In the genomic region with DNA sequence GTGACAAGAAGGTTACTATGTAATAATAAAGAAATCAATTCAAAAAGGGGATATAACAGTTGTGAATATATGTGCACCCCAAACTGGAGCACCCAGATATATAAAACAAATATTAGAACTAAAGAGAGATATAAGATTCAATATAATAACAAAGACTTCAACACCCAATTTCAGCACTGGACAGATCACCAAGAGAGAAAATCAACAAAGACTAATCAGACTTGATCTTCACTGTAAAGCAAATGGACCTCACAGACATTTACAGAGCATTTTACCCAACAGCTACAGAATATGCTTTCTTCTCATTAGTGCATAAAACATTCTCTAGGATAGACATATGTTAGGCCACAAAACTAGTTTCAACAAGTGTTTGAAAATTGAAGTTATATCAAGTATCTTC, we compare ENCODE assay signal across 21 cellular contexts.
DNase-seq lines count a peak whose midpoint lies in the region; ATAC-seq, FAIRE-seq and TF ChIP-seq lines count a peak whose summit lies in the region.
"Had no signal": no experiment of that assay in that cellular context is flagged by ENCODE, and none has a peak within 500 bp of the region (broad histone marks: within the 10 kb centered on the region; RNA-seq: fewer than 3 reads in every experiment).

No MANE protein-coding gene starts in this region.

- no peak for DNase-seq in HepG2 (ENCODE audit: low spot score)
- no peak for DNase-seq in K562 (ENCODE audit: extremely low read depth in 1 of 4, low spot score in 3 of 4)
- peak; percentile 2 for DNase-seq in mesenchymal stem cell
- no peak for DNase-seq in NCI-H187 treated with DMSO at 0.1 percent for 48 hours (lab: John Stamatoyannopoulos, UW)
- DNase-seq: 8988T; Caco-2; CD4-positive, CD25-positive, alpha-beta regulatory T cell; CD8-positive, alpha-beta T cell; DMS153; DND-41; GOT3 had no signal

- POLR2A ChIA-PET in HepG2 (lab: Yijun Ruan, JAX) (no interaction called here), K562 (lab: Yijun Ruan, JAX) (no interaction called here)

- BruUV-seq in HepG2 (replicated peaks; lab: Mats Ljungman, UMichigan) (no TSS peak), K562 (replicated peaks; lab: Mats Ljungman, UMichigan) (no TSS peak)

- H4K8ac ChIP-seq in mesenchymal stem cell (ENCODE audit: low read length), result no peak overlapping the region

- intact Hi-C loops in HepG2 (cut with micrococcal nuclease; ENCODE audit: unreplicated experiment), result no loop called here
- intact Hi-C loops in K562 (cut with micrococcal nuclease), result no loop called here

- TF ChIP-seq POLR2A in HepG2 (IDR thresholded peaks at IDR 0.05; ENCODE audit: insufficient read depth in 1 of 2, low read depth in 2 of 2, low read length in 2 of 2), result no peak
- no peak for TF ChIP-seq POLR2A in K562 (conservative IDR thresholded peaks at IDR 0.05)

- no peak overlapping the region for H3K4ac ChIP-seq in mesenchymal stem cell (ENCODE audit: low read depth in 1 of 2, low read length in 2 of 2)

- no peaks in the 10 kb centered on the region for H3K79me1 ChIP-seq in mesenchymal stem cell (replicated peaks; ENCODE audit: low read length, poor library complexity, severe bottlenecking)

- H4K20me1 ChIP-seq in HepG2 (ENCODE audit: insufficient read depth, low read length) (no peaks in the 10 kb centered on the region), K562 (replicated peaks; ENCODE audit: control insufficient read depth, insufficient read depth, low read length) (no peaks in the 10 kb centered on the region)
- H4K20me1 ChIP-seq: BLaER1 had no signal

- TF ChIP-seq EP300 in HepG2 (IDR thresholded peaks at IDR 0.05; ENCODE audit: low read depth in 2 of 2, low read length in 2 of 2) (no peak), HepG2 (CRISPR knock-in tag; IDR thresholded peaks at IDR 0.05; ENCODE audit: borderline replicate concordance) (no peak), Ishikawa (IDR thresholded peaks at IDR 0.05; ENCODE audit: borderline replicate concordance) (no peak), K562 (IDR thresholded peaks at IDR 0.05; ENCODE audit: low read length) (no peak)

- no peaks in the 10 kb centered on the region for H3K79me2 ChIP-seq in HepG2 (ENCODE audit: insufficient read depth, low read length)
- no peaks in the 10 kb centered on the region for H3K79me2 ChIP-seq in K562 (ENCODE audit: control insufficient read depth, insufficient read depth, low read length)

- no peak overlapping the region for H2BK120ac ChIP-seq in mesenchymal stem cell (ENCODE audit: low read depth, low read length)

- no peaks in the 10 kb centered on the region for H3K9me1 ChIP-seq in K562 (ENCODE audit: control insufficient read depth, insufficient read depth, low read length)

- no peak for TF ChIP-seq CTCF in liver (IDR thresholded peaks at IDR 0.05; ENCODE audit: low read depth, low read length, missing input control)
- TF ChIP-seq CTCF in HepG2 (CRISPR knock-in tag; IDR thresholded peaks at IDR 0.05), result no peak
- TF ChIP-seq CTCF in K562 (IDR thresholded peaks at IDR 0.05 in 2 of 3, conservative IDR thresholded peaks at IDR 0.05 in 1 of 3; ENCODE audit: insufficient read depth in 2 of 3, low read depth in 1 of 3, low read length in 3 of 3), result no peak

- H3K18ac ChIP-seq in mesenchymal stem cell (ENCODE audit: low read depth in 1 of 2, low read length in 2 of 2), result no peak overlapping the region

- H3K4me2 ChIP-seq in HepG2 (ENCODE audit: low read depth, low read length) (no peak overlapping the region), K562 (ENCODE audit: insufficient read depth, low read length) (no peak overlapping the region), mesenchymal stem cell (ENCODE audit: low read length, poor library complexity, severe bottlenecking) (no peak overlapping the region)
- H3K4me2 ChIP-seq: BLaER1 had no signal

- H3K23ac ChIP-seq in mesenchymal stem cell (ENCODE audit: low read length in 2 of 2), result no peak overlapping the region

- no peaks in the 10 kb centered on the region for H3K4me1 ChIP-seq in liver (ENCODE audit: control insufficient read depth in 4 of 4, insufficient read depth in 4 of 4, low read length in 3 of 4)
- no peaks in the 10 kb centered on the region for H3K4me1 ChIP-seq in HepG2 (ENCODE audit: insufficient read depth, low read length)
- H3K4me1 ChIP-seq in K562 (replicated peaks in 1 of 2; ENCODE audit: control insufficient read depth in 2 of 2, insufficient read depth in 2 of 2, low read length in 2 of 2), result no peaks in the 10 kb centered on the region
- H3K4me1 ChIP-seq in mesenchymal stem cell (ENCODE audit: control insufficient read depth, insufficient read depth, low read depth, low read length), result no peaks in the 10 kb centered on the region
- H3K4me1 ChIP-seq: BLaER1, Caco-2 had no signal

- H3K27ac ChIP-seq in liver (ENCODE audit: low read depth in 1 of 2, low read length in 2 of 2) (no peak overlapping the region), HepG2 (ENCODE audit: extremely low read length, insufficient read depth, low read length) (no peak overlapping the region), K562 (ENCODE audit: extremely low read depth, low read depth, low read length) (no peak overlapping the region), mesenchymal stem cell (ENCODE audit: low read length, poor library complexity, severe bottlenecking) (no peak overlapping the region)
- H3K27ac ChIP-seq: BLaER1, C4-2B had no signal

- no peak overlapping the region for H2AK5ac ChIP-seq in mesenchymal stem cell (ENCODE audit: low read length, severe bottlenecking)

- H3K36me3 ChIP-seq in liver (ENCODE audit: control insufficient read depth in 4 of 4, insufficient read depth in 3 of 4, low read depth in 1 of 4, low read length in 3 of 4), result no peaks in the 10 kb centered on the region
- H3K36me3 ChIP-seq in HepG2 (replicated peaks in 1 of 2; ENCODE audit: control insufficient read depth in 1 of 2, insufficient read depth in 2 of 2, low read length in 2 of 2), result no peaks in the 10 kb centered on the region
- H3K36me3 ChIP-seq in K562 (ENCODE audit: control insufficient read depth, insufficient read depth, low read length), result no peaks in the 10 kb centered on the region
- no peaks in the 10 kb centered on the region for H3K36me3 ChIP-seq in mesenchymal stem cell (ENCODE audit: control insufficient read depth in 1 of 2, insufficient read depth in 2 of 2, low read depth in 1 of 2, low read length in 2 of 2)
- H3K36me3 ChIP-seq: BLaER1, HAP-1 had no signal

- H3K9ac ChIP-seq in liver (ENCODE audit: low read depth in 1 of 2, low read length in 2 of 2) (no peak overlapping the region), HepG2 (ENCODE audit: insufficient read depth, low read depth, low read length) (no peak overlapping the region), K562 (ENCODE audit: insufficient read depth in 1 of 2, low read depth in 2 of 2, low read length in 2 of 2) (no peak overlapping the region), mesenchymal stem cell (ENCODE audit: low read length) (no peak overlapping the region)
- H3K9ac ChIP-seq: BLaER1 had no signal

- in situ Hi-C loops in HepG2 (cut with HindIII; ENCODE audit: extremely low pct_ligation_motif_present, low pct_unique_long_range_greater_than_20kb) (no loop called here), K562 (cut with MboI) (no loop called here)

- H2AFZ ChIP-seq in HepG2 (ENCODE audit: low read length), result no peak overlapping the region
- no peak overlapping the region for H2AFZ ChIP-seq in K562 (ENCODE audit: low read depth, low read length)
- no peak overlapping the region for H2AFZ ChIP-seq in mesenchymal stem cell (ENCODE audit: low read depth, low read length)

- H3K4me3 ChIP-seq in liver (ENCODE audit: low read depth in 1 of 3, low read length in 3 of 3) (no peak overlapping the region), HepG2 (replicated peaks in 1 of 3; ENCODE audit: insufficient read depth in 1 of 3, low read depth in 2 of 3, low read length in 3 of 3) (no peak overlapping the region), K562 (no peak overlapping the region), mesenchymal stem cell (ENCODE audit: insufficient read depth in 1 of 2, low read depth in 1 of 2, low read length in 2 of 2) (no peak overlapping the region)
- H3K4me3 ChIP-seq: BLaER1, HAP-1 had no signal

- H3K27me3 ChIP-seq in liver (ENCODE audit: control insufficient read depth in 4 of 4, insufficient read depth in 4 of 4, low read length in 3 of 4) (no peaks in the 10 kb centered on the region), HepG2 (ENCODE audit: control insufficient read depth in 1 of 2, insufficient read depth in 2 of 2, low read length in 2 of 2) (no peaks in the 10 kb centered on the region), K562 (ENCODE audit: control insufficient read depth in 2 of 2, insufficient read depth in 2 of 2, low read length in 2 of 2) (no peaks in the 10 kb centered on the region), mesenchymal stem cell (ENCODE audit: control insufficient read depth in 1 of 2, insufficient read depth in 1 of 2, low read length in 2 of 2) (no peaks in the 10 kb centered on the region)
- H3K27me3 ChIP-seq: BLaER1 had no signal

- no peak overlapping the region for H2BK5ac ChIP-seq in mesenchymal stem cell (ENCODE audit: low read depth, low read length, poor library complexity, severe bottlenecking)

- H4K91ac ChIP-seq in mesenchymal stem cell (ENCODE audit: low read length), result no peak overlapping the region

- TF ChIP-seq RAD21 in liver (IDR thresholded peaks at IDR 0.05), result no peak
- no peak for TF ChIP-seq RAD21 in HepG2 (CRISPR knock-in tag; IDR thresholded peaks at IDR 0.05)
- no peak for TF ChIP-seq RAD21 in Ishikawa (IDR thresholded peaks at IDR 0.05; ENCODE audit: low read depth)
- no peak for TF ChIP-seq RAD21 in K562 (CRISPR knock-in tag; conservative IDR thresholded peaks at IDR 0.05 in 1 of 2, IDR thresholded peaks at IDR 0.05 in 1 of 2)

- H3K9me3 ChIP-seq in liver (ENCODE audit: control insufficient read depth in 4 of 4, low read length in 3 of 4) (peaks cover 0 to 3% (median 0%) of the 10 kb centered on the region in 4 donors), HepG2 (ENCODE audit: low read length) (no peaks in the 10 kb centered on the region), K562 (replicated peaks; ENCODE audit: control insufficient read depth, insufficient read depth, low read depth, low read length) (no peaks in the 10 kb centered on the region), mesenchymal stem cell (ENCODE audit: control insufficient read depth, low read length) (peaks cover 17% of the 10 kb centered on the region)
- H3K9me3 ChIP-seq: BLaER1, Caco-2, HAP-1 had no signal

- H3K14ac ChIP-seq in mesenchymal stem cell (ENCODE audit: low read length in 2 of 2), result no peak overlapping the region

- no peak overlapping the region for H2BK15ac ChIP-seq in mesenchymal stem cell (ENCODE audit: low read depth, poor library complexity, severe bottlenecking)

- FAIRE-seq in HepG2 (lab: Jason Lieb, UNC), result no peak
- FAIRE-seq in K562 (lab: Jason Lieb, UNC), result no peak
- FAIRE-seq: G401.6, GM12892, H54 had no signal

- CTCF ChIA-PET in HepG2 (lab: Yijun Ruan, JAX; ENCODE audit: low intra/inter-chr PET ratio, low total read pairs), result no interaction called here
- CTCF ChIA-PET in K562 (lab: Yijun Ruan, JAX; ENCODE audit: low intra/inter-chr PET ratio), result no interaction called here

- H2BK12ac ChIP-seq in mesenchymal stem cell (ENCODE audit: low read length in 2 of 2), result no peak overlapping the region

- no peak for ATAC-seq in HepG2
- ATAC-seq in K562, result no peak
- ATAC-seq in GM21447 (IDR thresholded peaks at IDR 0.05; ENCODE audit: unreplicated experiment), result no peak
- no peak for ATAC-seq in GM21526 (IDR thresholded peaks at IDR 0.05; ENCODE audit: low FRiP score, unreplicated experiment)
- ATAC-seq: CD8-positive, alpha-beta T cell had no signal

TF ChIP-seq in K562, 482 proteins besides CTCF, POLR2A, EP300 and RAD21 (continues in another document):
- TF ChIP-seq EHMT2 (IDR thresholded peaks at IDR 0.05), result peak; percentile 93
